In genomic region chr2:102772659-102773058, GRCh38 we compare ENCODE assay signal across 25 cellular contexts.
"Had no signal": no experiment of that assay in that cellular context is flagged by ENCODE, and none has a peak within 500 bp of the region (broad histone marks: within the 10 kb centered on the region; RNA-seq: fewer than 3 reads in every experiment).

No MANE protein-coding gene starts in this region.

- DNase-seq: IMR-90; Karpas-422; KG1; MG63; NCI-H1092; NCI-H1105 treated with DMSO at 0.1 percent for 48 hours; NCI-H1417 treated with DMSO at 0.1 percent for 48 hours; NCI-H146; NCI-H1694 treated with DMSO at 0.1 percent for 48 hours; NCI-H1930; NCI-H2081; NCI-H2107; NCI-H2227 treated with DMSO at 0.1 percent for 48 hours; NCI-H510A; NCI-H524 treated with DMSO at 0.1 percent for 48 hours; NCI-H69; NCI-H774; NK-92 treated with Interleukin-12 subunit alpha and Interleukin-12 subunit beta, amount 100 ng/mL, for 24 hours; PC-3; SIG-M5 had no signal

- H3K27me3 ChIP-seq: MG63, SJSA1 had no signal

- H3K4me3 ChIP-seq: MG63, SJSA1, SK-N-MC had no signal

- H3K27ac ChIP-seq: RWPE1, SJSA1, SK-N-MC had no signal

- ATAC-seq: HepG2, Panc1, PC-3 had no signal

- H3K9me3 ChIP-seq: MG63, SJSA1 had no signal

- H3K36me3 ChIP-seq: MG63, SJSA1 had no signal
